In the genomic region with DNA sequence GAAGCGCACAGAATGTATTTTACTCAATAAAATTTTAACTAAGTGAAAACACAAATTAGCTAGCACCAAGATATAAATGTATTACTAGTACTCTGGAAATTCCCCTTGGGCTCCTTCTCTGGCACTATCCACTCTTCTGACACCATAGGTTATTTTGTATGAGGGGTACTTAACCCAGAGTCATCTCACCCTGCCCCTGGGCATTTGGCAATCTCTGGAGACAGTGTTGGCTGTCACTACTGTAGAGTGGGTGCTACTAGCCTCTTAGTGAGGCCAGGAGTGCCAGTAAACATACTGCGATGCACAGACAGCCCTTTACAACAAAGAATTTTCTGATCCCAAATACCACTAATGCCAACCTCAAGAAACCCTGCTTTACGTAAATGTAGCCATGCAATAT, we compare ENCODE assay signal across 22 cellular contexts.
DNase-seq lines count a peak whose midpoint lies in the region; ATAC-seq and TF ChIP-seq lines count a peak whose summit lies in the region.
"Had no signal": no experiment of that assay in that cellular context is flagged by ENCODE, and none has a peak within 500 bp of the region (broad histone marks: within the 10 kb centered on the region; RNA-seq: fewer than 3 reads in every experiment).

No MANE protein-coding gene starts in this region.

- H3K36me3 Mint-ChIP-seq in chondrocyte (ENCODE audit: low read depth): no peaks in the 10 kb centered on the region
- H3K36me3 Mint-ChIP-seq: CD14-positive monocyte; CD8-positive, alpha-beta memory T cell had no signal

- H3K27me3 Mint-ChIP-seq in chondrocyte (ENCODE audit: low read depth): no peaks in the 10 kb centered on the region

- H3K4me1 ChIP-seq in stomach smooth muscle (ENCODE audit: control insufficient read depth, insufficient read depth, low read length): peaks cover 27% of the 10 kb centered on the region
- H3K4me1 ChIP-seq: A549; BE2C; BLaER1 treated with 17β-estradiol and CSF1 and Interleukin-3, amounts not matched to agents 10 nM and 100 nM had no signal

- peak; percentile 43 for ATAC-seq in left ventricle myocardium superior
- no peak for ATAC-seq in Right ventricle myocardium inferior
- ATAC-seq: A549, GM12878 had no signal

- H3K4me3 Mint-ChIP-seq in chondrocyte (ENCODE audit: unreplicated experiment): no peak overlapping the region
- H3K4me3 Mint-ChIP-seq: CD14-positive monocyte; CD4-positive, alpha-beta T cell; CD8-positive, alpha-beta memory T cell had no signal

- H3K9me3 ChIP-seq in stomach smooth muscle (ENCODE audit: control insufficient read depth in 2 of 2, low read length in 2 of 2): no peaks in the 10 kb centered on the region
- H3K9me3 ChIP-seq: A549; BE2C; BLaER1 treated with 17β-estradiol and CSF1 and Interleukin-3, amounts not matched to agents 10 nM and 100 nM had no signal

- no peak overlapping the region for H3K4me3 ChIP-seq in stomach smooth muscle (ENCODE audit: low read length in 2 of 2)
- H3K4me3 ChIP-seq: A549; BLaER1 treated with 17β-estradiol and CSF1 and Interleukin-3, amounts not matched to agents 10 nM and 100 nM; GM12878; GM23248 had no signal

- peak overlapping the region; percentile 8 for H3K27ac ChIP-seq in stomach smooth muscle (ENCODE audit: low read length)
- H3K27ac ChIP-seq: A549; BLaER1 treated with 17β-estradiol and CSF1 and Interleukin-3, amounts not matched to agents 10 nM and 100 nM; GM23248 had no signal

- no peaks in the 10 kb centered on the region for H3K9me3 Mint-ChIP-seq in chondrocyte (ENCODE audit: low read depth)
- H3K9me3 Mint-ChIP-seq: CD4-positive, alpha-beta T cell; CD8-positive, alpha-beta memory T cell had no signal

- H3K4me1 Mint-ChIP-seq in chondrocyte (ENCODE audit: low read depth): peaks cover 43% of the 10 kb centered on the region
- H3K4me1 Mint-ChIP-seq: CD14-positive monocyte; CD8-positive, alpha-beta memory T cell had no signal

- H3K9ac ChIP-seq in stomach smooth muscle (ENCODE audit: low read length in 2 of 2): no peak overlapping the region
- H3K9ac ChIP-seq: BLaER1 treated with 17β-estradiol and CSF1 and Interleukin-3, amounts not matched to agents 10 nM and 100 nM; GM23248 had no signal

- TF ChIP-seq CTCF in chondrocyte (IDR thresholded peaks at IDR 0.05): no peak

- intact Hi-C loops in left ventricle myocardium superior (cut with micrococcal nuclease): no loop called here
- intact Hi-C loops in Right ventricle myocardium inferior (cut with DNase I): no loop called here

- H3K27me3 ChIP-seq in stomach smooth muscle (ENCODE audit: control insufficient read depth in 1 of 2, insufficient read depth in 2 of 2, low read length in 2 of 2): no peaks in the 10 kb centered on the region
- H3K27me3 ChIP-seq: BLaER1 treated with 17β-estradiol and CSF1 and Interleukin-3, amounts not matched to agents 10 nM and 100 nM had no signal

- no peaks in the 10 kb centered on the region for H3K36me3 ChIP-seq in stomach smooth muscle (ENCODE audit: control insufficient read depth in 2 of 2, insufficient read depth in 2 of 2, low read length in 2 of 2)
- H3K36me3 ChIP-seq: BE2C; BLaER1 treated with 17β-estradiol and CSF1 and Interleukin-3, amounts not matched to agents 10 nM and 100 nM had no signal

- DNase-seq in left ventricle myocardium superior: no peak
- DNase-seq in Right ventricle myocardium inferior (ENCODE audit: missing footprints): no peak
- no peak for DNase-seq in chondrocyte (ENCODE audit: low spot score)
- DNase-seq in HT-29 (ENCODE audit: low spot score): no peak
- DNase-seq in HK-2 (ENCODE audit: unreplicated experiment): no peak
- DNase-seq: 8988T; ACHN; AML-193; BE2C; CD4-positive, alpha-beta T cell; CD8-positive, alpha-beta memory T cell; DMS 273 treated with DMSO at 0.1 percent for 48 hours; DMS79; GDM1; GM23248; H7; HCEC 1CT had no signal

- peak overlapping the region; percentile 49 for H3K27ac Mint-ChIP-seq in chondrocyte (ENCODE audit: unreplicated experiment)
- H3K27ac Mint-ChIP-seq: CD14-positive monocyte; CD4-positive, alpha-beta T cell; CD8-positive, alpha-beta memory T cell had no signal
